In the genomic region with DNA sequence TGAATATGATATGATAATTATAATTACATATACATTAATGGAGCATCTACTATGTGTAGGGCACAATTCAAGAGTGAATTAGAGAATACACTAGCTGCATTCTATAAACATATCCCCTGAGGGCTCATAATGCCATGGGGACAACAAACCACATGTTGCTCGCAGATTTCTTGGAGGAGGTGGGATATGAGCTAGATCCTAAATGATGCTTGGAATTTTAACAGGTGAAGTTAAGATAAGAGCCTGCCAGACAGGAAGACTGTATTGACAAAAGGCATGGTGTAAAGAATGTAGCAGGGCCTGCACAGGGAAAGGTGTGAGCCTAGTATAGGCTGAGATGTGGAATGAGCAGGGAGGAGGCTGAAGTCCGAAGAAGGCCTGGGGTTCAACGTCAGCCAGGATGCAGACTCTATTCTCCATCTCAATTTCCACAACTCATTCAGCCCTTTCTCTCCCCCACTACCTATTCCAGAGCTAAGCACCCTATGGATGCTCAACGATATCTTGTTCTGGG, we compare ENCODE assay signal across 8 cellular contexts.
"Had no signal": no experiment of that assay in that cellular context is flagged by ENCODE, and none has a peak within 500 bp of the region (broad histone marks: within the 10 kb centered on the region; RNA-seq: fewer than 3 reads in every experiment).

No MANE protein-coding gene starts in this region.

- H3K9ac ChIP-seq: GM23248 had no signal

- H3K36me3 ChIP-seq: HAP-1 had no signal

- DNase-seq: GM23248, GOT3, H7, HFFc6, IMR-90 had no signal

- H3K4me3 Mint-ChIP-seq: HFFc6 had no signal

- H3K27ac ChIP-seq: GM23248 had no signal

- H3K4me1 ChIP-seq: HAP-1 had no signal

- ATAC-seq: HCT116, K562 had no signal

- H3K9me3 ChIP-seq: HAP-1 had no signal

- H3K4me3 ChIP-seq: GM23248, HAP-1, K562 had no signal

- H3K27ac Mint-ChIP-seq: HFFc6 had no signal

- H2AFZ ChIP-seq: GM23248 had no signal
